1 cellular context compared by ENCODE assay signal in the genomic region with DNA sequence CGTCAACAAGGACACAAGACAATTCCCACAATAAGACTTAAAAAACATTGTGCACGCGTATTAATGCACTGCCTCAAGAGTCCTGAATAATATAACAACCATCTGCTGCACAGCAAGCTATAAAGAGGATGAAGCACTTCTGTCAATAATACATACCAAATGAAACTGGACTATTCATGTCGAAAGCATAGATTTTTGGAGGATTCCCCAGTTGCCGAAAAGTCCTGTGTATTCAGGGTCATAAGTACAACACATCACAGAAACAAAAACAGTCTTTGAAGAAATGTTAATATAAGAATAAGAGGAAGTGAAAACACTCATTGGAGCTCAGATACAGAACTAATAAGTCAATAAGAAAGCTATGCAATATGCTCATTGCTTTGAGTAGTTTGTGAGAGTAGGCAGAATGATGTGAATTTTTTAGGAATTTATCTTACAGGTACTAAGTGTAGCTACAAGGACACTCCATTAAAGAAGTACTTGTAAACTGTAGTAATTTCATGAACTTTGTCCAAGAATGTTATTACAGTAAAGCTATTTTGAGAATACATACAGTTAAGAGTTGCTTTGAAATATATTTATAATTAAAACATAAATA.
A peak's percentile ranks its signal among the peaks of the same experiment; 100 is the strongest.
TF ChIP-seq lines count a peak whose summit lies in the region.

No MANE protein-coding gene starts in this region.

TF ChIP-seq in GM12878, 131 proteins besides CTCF, POLR2A, EP300 and RAD21 (continued from another document and continues in another):
- TF ChIP-seq, protein P1, sequence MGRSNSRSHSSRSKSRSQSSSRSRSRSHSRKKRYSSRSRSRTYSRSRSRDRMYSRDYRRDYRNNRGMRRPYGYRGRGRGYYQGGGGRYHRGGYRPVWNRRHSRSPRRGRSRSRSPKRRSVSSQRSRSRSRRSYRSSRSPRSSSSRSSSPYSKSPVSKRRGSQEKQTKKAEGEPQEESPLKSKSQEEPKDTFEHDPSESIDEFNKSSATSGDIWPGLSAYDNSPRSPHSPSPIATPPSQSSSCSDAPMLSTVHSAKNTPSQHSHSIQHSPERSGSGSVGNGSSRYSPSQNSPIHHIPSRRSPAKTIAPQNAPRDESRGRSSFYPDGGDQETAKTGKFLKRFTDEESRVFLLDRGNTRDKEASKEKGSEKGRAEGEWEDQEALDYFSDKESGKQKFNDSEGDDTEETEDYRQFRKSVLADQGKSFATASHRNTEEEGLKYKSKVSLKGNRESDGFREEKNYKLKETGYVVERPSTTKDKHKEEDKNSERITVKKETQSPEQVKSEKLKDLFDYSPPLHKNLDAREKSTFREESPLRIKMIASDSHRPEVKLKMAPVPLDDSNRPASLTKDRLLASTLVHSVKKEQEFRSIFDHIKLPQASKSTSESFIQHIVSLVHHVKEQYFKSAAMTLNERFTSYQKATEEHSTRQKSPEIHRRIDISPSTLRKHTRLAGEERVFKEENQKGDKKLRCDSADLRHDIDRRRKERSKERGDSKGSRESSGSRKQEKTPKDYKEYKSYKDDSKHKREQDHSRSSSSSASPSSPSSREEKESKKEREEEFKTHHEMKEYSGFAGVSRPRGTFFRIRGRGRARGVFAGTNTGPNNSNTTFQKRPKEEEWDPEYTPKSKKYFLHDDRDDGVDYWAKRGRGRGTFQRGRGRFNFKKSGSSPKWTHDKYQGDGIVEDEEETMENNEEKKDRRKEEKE (IDR thresholded peaks at IDR 0.05), result no peak
- TF ChIP-seq, protein P2, sequence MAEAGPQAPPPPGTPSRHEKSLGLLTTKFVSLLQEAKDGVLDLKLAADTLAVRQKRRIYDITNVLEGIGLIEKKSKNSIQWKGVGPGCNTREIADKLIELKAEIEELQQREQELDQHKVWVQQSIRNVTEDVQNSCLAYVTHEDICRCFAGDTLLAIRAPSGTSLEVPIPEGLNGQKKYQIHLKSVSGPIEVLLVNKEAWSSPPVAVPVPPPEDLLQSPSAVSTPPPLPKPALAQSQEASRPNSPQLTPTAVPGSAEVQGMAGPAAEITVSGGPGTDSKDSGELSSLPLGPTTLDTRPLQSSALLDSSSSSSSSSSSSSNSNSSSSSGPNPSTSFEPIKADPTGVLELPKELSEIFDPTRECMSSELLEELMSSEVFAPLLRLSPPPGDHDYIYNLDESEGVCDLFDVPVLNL (IDR thresholded peaks at IDR 0.05; ENCODE audit: low read depth, low read length), result no peak
- TF ChIP-seq SMAD1 (IDR thresholded peaks at IDR 0.05; ENCODE audit: low read depth, partially characterized antibody) (no peak), STAT1 (conservative IDR thresholded peaks at IDR 0.05) (no peak), NR2C1 (IDR thresholded peaks at IDR 0.05) (no peak), KAT2A (conservative IDR thresholded peaks at IDR 0.05; ENCODE audit: control insufficient read depth, low read depth, low read length) (no peak), STAT3 (IDR thresholded peaks at IDR 0.05; ENCODE audit: low read depth, low read length) (peak; percentile 91; the same call in 1 of the 2 replicates), DPF2 (IDR thresholded peaks at IDR 0.05) (peak; percentile 89), NRF1 (conservative IDR thresholded peaks at IDR 0.05; ENCODE audit: low read depth, low read length) (no peak), ATF7 (IDR thresholded peaks at IDR 0.05; ENCODE audit: low read depth) (peak; percentile 84), GABPA (IDR thresholded peaks at IDR 0.05; ENCODE audit: low read depth) (peak; percentile 58; the same call in 1 of the 2 replicates), BACH1 (IDR thresholded peaks at IDR 0.05; ENCODE audit: borderline replicate concordance) (peak; percentile 79; the same call in 1 of the 2 replicates), RFX5 (IDR thresholded peaks at IDR 0.05; ENCODE audit: low read depth, low read length) (no peak), ZNF217 (IDR thresholded peaks at IDR 0.05) (peak; percentile 93), SP1 (IDR thresholded peaks at IDR 0.05; ENCODE audit: low read depth, low read length) (no peak), IRF4 (IDR thresholded peaks at IDR 0.05; ENCODE audit: low read depth, low read length) (peak; percentile 91), CEBPB (IDR thresholded peaks at IDR 0.05; ENCODE audit: borderline replicate concordance in 1 of 2, low read depth in 2 of 2, low read length in 2 of 2) (peak in 1 of 2 experiments; percentile 68; a peak in 1 of 4 replicates), BCL11A (IDR thresholded peaks at IDR 0.05; ENCODE audit: low read depth, low read length) (peak; percentile 75; the same call in 1 of the 2 replicates), POLR2AphosphoS5 (IDR thresholded peaks at IDR 0.05; ENCODE audit: low read length) (no peak), RAD51 (IDR thresholded peaks at IDR 0.05) (no peak; the same call in 1 of the 2 replicates), ZNF622 (IDR thresholded peaks at IDR 0.05) (no peak), SMC3 (IDR thresholded peaks at IDR 0.05; ENCODE audit: borderline replicate concordance, low read length) (0 out of 2 replicates have a peak, but pooled peaks have one; percentile 15), SIX5 (IDR thresholded peaks at IDR 0.05; ENCODE audit: low read depth, low read length, severe bottlenecking) (no peak), MXI1 (IDR thresholded peaks at IDR 0.05; ENCODE audit: low read depth, low read length) (peak; percentile 75; the same call in 1 of the 2 replicates), CBX5 (IDR thresholded peaks at IDR 0.05; ENCODE audit: low read depth) (peak; percentile 93), HCFC1 (IDR thresholded peaks at IDR 0.05; ENCODE audit: low read length) (no peak)
- TF ChIP-seq, protein P3, sequence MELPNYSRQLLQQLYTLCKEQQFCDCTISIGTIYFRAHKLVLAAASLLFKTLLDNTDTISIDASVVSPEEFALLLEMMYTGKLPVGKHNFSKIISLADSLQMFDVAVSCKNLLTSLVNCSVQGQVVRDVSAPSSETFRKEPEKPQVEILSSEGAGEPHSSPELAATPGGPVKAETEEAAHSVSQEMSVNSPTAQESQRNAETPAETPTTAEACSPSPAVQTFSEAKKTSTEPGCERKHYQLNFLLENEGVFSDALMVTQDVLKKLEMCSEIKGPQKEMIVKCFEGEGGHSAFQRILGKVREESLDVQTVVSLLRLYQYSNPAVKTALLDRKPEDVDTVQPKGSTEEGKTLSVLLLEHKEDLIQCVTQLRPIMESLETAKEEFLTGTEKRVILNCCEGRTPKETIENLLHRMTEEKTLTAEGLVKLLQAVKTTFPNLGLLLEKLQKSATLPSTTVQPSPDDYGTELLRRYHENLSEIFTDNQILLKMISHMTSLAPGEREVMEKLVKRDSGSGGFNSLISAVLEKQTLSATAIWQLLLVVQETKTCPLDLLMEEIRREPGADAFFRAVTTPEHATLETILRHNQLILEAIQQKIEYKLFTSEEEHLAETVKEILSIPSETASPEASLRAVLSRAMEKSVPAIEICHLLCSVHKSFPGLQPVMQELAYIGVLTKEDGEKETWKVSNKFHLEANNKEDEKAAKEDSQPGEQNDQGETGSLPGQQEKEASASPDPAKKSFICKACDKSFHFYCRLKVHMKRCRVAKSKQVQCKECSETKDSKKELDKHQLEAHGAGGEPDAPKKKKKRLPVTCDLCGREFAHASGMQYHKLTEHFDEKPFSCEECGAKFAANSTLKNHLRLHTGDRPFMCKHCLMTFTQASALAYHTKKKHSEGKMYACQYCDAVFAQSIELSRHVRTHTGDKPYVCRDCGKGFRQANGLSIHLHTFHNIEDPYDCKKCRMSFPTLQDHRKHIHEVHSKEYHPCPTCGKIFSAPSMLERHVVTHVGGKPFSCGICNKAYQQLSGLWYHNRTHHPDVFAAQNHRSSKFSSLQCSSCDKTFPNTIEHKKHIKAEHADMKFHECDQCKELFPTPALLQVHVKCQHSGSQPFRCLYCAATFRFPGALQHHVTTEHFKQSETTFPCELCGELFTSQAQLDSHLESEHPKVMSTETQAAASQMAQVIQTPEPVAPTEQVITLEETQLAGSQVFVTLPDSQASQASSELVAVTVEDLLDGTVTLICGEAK (IDR thresholded peaks at IDR 0.05; ENCODE audit: borderline replicate concordance), result no peak; the same call in 1 of the 2 replicates
- TF ChIP-seq, protein P4, sequence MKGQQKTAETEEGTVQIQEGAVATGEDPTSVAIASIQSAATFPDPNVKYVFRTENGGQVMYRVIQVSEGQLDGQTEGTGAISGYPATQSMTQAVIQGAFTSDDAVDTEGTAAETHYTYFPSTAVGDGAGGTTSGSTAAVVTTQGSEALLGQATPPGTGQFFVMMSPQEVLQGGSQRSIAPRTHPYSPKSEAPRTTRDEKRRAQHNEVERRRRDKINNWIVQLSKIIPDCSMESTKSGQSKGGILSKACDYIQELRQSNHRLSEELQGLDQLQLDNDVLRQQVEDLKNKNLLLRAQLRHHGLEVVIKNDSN (IDR thresholded peaks at IDR 0.05; ENCODE audit: borderline replicate concordance, extremely low read length, insufficient read depth, low read depth, low read length), result no peak
- TF ChIP-seq, protein P5, sequence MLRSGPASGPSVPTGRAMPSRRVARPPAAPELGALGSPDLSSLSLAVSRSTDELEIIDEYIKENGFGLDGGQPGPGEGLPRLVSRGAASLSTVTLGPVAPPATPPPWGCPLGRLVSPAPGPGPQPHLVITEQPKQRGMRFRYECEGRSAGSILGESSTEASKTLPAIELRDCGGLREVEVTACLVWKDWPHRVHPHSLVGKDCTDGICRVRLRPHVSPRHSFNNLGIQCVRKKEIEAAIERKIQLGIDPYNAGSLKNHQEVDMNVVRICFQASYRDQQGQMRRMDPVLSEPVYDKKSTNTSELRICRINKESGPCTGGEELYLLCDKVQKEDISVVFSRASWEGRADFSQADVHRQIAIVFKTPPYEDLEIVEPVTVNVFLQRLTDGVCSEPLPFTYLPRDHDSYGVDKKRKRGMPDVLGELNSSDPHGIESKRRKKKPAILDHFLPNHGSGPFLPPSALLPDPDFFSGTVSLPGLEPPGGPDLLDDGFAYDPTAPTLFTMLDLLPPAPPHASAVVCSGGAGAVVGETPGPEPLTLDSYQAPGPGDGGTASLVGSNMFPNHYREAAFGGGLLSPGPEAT (IDR thresholded peaks at IDR 0.05; ENCODE audit: low read depth), result peak; percentile 77
- TF ChIP-seq, protein P6, sequence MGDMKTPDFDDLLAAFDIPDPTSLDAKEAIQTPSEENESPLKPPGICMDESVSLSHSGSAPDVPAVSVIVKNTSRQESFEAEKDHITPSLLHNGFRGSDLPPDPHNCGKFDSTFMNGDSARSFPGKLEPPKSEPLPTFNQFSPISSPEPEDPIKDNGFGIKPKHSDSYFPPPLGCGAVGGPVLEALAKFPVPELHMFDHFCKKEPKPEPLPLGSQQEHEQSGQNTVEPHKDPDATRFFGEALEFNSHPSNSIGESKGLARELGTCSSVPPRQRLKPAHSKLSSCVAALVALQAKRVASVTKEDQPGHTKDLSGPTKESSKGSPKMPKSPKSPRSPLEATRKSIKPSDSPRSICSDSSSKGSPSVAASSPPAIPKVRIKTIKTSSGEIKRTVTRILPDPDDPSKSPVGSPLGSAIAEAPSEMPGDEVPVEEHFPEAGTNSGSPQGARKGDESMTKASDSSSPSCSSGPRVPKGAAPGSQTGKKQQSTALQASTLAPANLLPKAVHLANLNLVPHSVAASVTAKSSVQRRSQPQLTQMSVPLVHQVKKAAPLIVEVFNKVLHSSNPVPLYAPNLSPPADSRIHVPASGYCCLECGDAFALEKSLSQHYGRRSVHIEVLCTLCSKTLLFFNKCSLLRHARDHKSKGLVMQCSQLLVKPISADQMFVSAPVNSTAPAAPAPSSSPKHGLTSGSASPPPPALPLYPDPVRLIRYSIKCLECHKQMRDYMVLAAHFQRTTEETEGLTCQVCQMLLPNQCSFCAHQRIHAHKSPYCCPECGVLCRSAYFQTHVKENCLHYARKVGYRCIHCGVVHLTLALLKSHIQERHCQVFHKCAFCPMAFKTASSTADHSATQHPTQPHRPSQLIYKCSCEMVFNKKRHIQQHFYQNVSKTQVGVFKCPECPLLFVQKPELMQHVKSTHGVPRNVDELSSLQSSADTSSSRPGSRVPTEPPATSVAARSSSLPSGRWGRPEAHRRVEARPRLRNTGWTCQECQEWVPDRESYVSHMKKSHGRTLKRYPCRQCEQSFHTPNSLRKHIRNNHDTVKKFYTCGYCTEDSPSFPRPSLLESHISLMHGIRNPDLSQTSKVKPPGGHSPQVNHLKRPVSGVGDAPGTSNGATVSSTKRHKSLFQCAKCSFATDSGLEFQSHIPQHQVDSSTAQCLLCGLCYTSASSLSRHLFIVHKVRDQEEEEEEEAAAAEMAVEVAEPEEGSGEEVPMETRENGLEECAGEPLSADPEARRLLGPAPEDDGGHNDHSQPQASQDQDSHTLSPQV (IDR thresholded peaks at IDR 0.05), result no peak
- TF ChIP-seq, protein P7, sequence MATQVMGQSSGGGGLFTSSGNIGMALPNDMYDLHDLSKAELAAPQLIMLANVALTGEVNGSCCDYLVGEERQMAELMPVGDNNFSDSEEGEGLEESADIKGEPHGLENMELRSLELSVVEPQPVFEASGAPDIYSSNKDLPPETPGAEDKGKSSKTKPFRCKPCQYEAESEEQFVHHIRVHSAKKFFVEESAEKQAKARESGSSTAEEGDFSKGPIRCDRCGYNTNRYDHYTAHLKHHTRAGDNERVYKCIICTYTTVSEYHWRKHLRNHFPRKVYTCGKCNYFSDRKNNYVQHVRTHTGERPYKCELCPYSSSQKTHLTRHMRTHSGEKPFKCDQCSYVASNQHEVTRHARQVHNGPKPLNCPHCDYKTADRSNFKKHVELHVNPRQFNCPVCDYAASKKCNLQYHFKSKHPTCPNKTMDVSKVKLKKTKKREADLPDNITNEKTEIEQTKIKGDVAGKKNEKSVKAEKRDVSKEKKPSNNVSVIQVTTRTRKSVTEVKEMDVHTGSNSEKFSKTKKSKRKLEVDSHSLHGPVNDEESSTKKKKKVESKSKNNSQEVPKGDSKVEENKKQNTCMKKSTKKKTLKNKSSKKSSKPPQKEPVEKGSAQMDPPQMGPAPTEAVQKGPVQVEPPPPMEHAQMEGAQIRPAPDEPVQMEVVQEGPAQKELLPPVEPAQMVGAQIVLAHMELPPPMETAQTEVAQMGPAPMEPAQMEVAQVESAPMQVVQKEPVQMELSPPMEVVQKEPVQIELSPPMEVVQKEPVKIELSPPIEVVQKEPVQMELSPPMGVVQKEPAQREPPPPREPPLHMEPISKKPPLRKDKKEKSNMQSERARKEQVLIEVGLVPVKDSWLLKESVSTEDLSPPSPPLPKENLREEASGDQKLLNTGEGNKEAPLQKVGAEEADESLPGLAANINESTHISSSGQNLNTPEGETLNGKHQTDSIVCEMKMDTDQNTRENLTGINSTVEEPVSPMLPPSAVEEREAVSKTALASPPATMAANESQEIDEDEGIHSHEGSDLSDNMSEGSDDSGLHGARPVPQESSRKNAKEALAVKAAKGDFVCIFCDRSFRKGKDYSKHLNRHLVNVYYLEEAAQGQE (IDR thresholded peaks at IDR 0.05; ENCODE audit: low read depth, low read length), result peak; percentile 26; the same call in 1 of the 2 replicates
- TF ChIP-seq, protein P8, sequence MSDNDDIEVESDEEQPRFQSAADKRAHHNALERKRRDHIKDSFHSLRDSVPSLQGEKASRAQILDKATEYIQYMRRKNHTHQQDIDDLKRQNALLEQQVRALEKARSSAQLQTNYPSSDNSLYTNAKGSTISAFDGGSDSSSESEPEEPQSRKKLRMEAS (IDR thresholded peaks at IDR 0.05; ENCODE audit: low read depth, low read length), result no peak
- TF ChIP-seq, protein P9, sequence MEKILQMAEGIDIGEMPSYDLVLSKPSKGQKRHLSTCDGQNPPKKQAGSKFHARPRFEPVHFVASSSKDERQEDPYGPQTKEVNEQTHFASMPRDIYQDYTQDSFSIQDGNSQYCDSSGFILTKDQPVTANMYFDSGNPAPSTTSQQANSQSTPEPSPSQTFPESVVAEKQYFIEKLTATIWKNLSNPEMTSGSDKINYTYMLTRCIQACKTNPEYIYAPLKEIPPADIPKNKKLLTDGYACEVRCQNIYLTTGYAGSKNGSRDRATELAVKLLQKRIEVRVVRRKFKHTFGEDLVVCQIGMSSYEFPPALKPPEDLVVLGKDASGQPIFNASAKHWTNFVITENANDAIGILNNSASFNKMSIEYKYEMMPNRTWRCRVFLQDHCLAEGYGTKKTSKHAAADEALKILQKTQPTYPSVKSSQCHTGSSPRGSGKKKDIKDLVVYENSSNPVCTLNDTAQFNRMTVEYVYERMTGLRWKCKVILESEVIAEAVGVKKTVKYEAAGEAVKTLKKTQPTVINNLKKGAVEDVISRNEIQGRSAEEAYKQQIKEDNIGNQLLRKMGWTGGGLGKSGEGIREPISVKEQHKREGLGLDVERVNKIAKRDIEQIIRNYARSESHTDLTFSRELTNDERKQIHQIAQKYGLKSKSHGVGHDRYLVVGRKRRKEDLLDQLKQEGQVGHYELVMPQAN (conservative IDR thresholded peaks at IDR 0.05), result no peak; the same call in 1 of the 2 replicates
